In the genomic region with DNA sequence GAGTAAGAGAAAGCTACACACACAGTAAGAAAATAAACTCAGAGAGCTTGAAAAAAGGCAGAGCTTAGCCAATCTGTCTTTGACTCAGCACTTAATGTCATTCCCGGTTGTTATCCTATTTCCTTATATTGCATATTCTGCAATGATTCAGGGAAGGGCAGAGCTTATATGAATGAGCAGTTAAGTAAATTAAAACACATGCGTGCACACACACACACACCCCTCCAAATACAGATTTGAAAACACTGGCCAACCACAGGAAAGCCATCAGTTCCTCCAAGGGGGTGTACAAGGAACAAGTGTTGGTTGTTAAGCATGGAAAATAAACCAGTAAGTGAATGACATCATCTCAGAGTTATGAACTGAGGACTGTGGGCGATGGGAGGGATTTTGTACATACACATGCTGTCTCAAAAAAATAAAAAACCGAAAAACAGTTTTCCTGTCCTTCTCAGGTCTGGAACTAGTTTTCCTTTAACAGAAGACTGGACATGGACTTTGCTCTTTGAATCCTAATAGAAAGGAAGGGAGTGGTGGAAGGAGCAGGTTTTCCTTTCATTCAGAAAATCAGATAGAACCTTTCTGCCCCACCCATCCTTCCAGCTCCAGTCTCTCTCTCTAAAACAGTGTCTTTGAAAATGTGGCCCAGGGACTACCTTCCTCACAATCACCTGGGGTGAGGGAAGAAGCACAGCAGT, we compare ENCODE assay signal across 9 cellular contexts. TPM values are rescaled to one million over a fixed set of nuclear protein-coding genes. Genes with fewer than 3 reads are reported as not detected.
DNase-seq lines count a peak whose midpoint lies in the region; ATAC-seq and TF ChIP-seq lines count a peak whose summit lies in the region.
"Had no signal": no experiment of that assay in that cellular context is flagged by ENCODE, and none has a peak within 500 bp of the region (broad histone marks: within the 10 kb centered on the region; RNA-seq: fewer than 3 reads in every experiment).

No MANE protein-coding gene starts in this region.

- ATAC-seq in WTC11 (no peak), HG03135 (IDR thresholded peaks at IDR 0.05; ENCODE audit: unreplicated experiment) (no peak), HG02623 (IDR thresholded peaks at IDR 0.05; ENCODE audit: unreplicated experiment) (no peak), GM19455 (IDR thresholded peaks at IDR 0.05; ENCODE audit: unreplicated experiment) (no peak)

- CTCF ChIA-PET in WTC11 (lab: Charles Lee), result interaction anchor here (0.9 to 2.3 kb wide), 4 partner anchors 14 to 91 kb away, joined by 3 to 15 read pairs (median 4); a partner anchor contains a TSS

- H3K36me3 Mint-ChIP-seq in HFFc6 (ENCODE audit: low read depth) (peaks cover 22% of the 10 kb centered on the region; the same call in 1 of the 2 replicates), WTC11 (peaks cover 13% of the 10 kb centered on the region)

- peaks cover 34% of the 10 kb centered on the region for H3K4me1 Mint-ChIP-seq in HFFc6 (ENCODE audit: low read depth)
- H3K4me1 Mint-ChIP-seq in WTC11, result peaks cover 15% of the 10 kb centered on the region

- intact Hi-C loops in cardiac septum (cut with DNase I), result no loop called here

- H3K4me3 Mint-ChIP-seq in HFFc6, result peak overlapping the region; percentile 97
- H3K4me3 Mint-ChIP-seq in WTC11, result peak overlapping the region; percentile 99

- no peaks in the 10 kb centered on the region for H3K36me3 ChIP-seq in kidney epithelial cell (ENCODE audit: control insufficient read depth, insufficient read depth, low read length)

- no peak for TF ChIP-seq CTCF in AG10803 (conservative IDR thresholded peaks at IDR 0.05; ENCODE audit: low read length)
- no peak for TF ChIP-seq CTCF in HFFc6 (IDR thresholded peaks at IDR 0.05)
- no peak for TF ChIP-seq CTCF in WTC11 (IDR thresholded peaks at IDR 0.05)
- TF ChIP-seq CTCF in kidney epithelial cell (IDR thresholded peaks at IDR 0.05; ENCODE audit: insufficient read depth, low read length, poor library complexity, severe bottlenecking), result no peak

- H3K9me3 Mint-ChIP-seq in HFFc6, result no peaks in the 10 kb centered on the region
- H3K9me3 Mint-ChIP-seq in WTC11, result no peaks in the 10 kb centered on the region
- H3K9me3 Mint-ChIP-seq: IgD-negative memory B cell had no signal

- DNase-seq in AG10803 (ENCODE audit: low read depth) (peak; percentile 93), HFFc6 (peak; percentile 93), WTC11 (ENCODE audit: low spot score) (no peak), kidney epithelial cell (ENCODE audit: low read depth) (peak; percentile 57), cardiac septum (ENCODE audit: low spot score) (no peak)

- POLR2A ChIA-PET in WTC11 (lab: Charles Lee), result interaction anchor here (0.7 kb wide), 1 partner anchor 80 kb away, joined by 3 read pairs; no protein-coding TSS in a partner anchor

- peaks cover 20% of the 10 kb centered on the region for H3K27me3 Mint-ChIP-seq in HFFc6 (ENCODE audit: insufficient read depth)
- H3K27me3 Mint-ChIP-seq in WTC11 (ENCODE audit: low read depth), result no peaks in the 10 kb centered on the region; the same call in 1 of the 2 replicates

- H3K4me3 ChIP-seq in AG10803 (ENCODE audit: low read length) (peak overlapping the region; percentile 75), kidney epithelial cell (ENCODE audit: low read depth, low read length) (peak overlapping the region; percentile 63)

- peak overlapping the region; percentile 94 for H3K27ac Mint-ChIP-seq in HFFc6
- H3K27ac Mint-ChIP-seq in WTC11, result no peak overlapping the region

- H3K27me3 ChIP-seq in kidney epithelial cell (ENCODE audit: control insufficient read depth, insufficient read depth, low read length), result peaks cover 2% of the 10 kb centered on the region

TF ChIP-seq in WTC11, 78 proteins besides CTCF, POLR2A, EP300 and RAD21 (continues in another document):
- TF ChIP-seq, protein P1, sequence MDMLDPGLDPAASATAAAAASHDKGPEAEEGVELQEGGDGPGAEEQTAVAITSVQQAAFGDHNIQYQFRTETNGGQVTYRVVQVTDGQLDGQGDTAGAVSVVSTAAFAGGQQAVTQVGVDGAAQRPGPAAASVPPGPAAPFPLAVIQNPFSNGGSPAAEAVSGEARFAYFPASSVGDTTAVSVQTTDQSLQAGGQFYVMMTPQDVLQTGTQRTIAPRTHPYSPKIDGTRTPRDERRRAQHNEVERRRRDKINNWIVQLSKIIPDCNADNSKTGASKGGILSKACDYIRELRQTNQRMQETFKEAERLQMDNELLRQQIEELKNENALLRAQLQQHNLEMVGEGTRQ (CRISPR knock-in tag; IDR thresholded peaks at IDR 0.05), result no peak
- TF ChIP-seq, protein P2, sequence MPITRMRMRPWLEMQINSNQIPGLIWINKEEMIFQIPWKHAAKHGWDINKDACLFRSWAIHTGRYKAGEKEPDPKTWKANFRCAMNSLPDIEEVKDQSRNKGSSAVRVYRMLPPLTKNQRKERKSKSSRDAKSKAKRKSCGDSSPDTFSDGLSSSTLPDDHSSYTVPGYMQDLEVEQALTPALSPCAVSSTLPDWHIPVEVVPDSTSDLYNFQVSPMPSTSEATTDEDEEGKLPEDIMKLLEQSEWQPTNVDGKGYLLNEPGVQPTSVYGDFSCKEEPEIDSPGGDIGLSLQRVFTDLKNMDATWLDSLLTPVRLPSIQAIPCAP (CRISPR knock-in tag; IDR thresholded peaks at IDR 0.05), result no peak
- no peak for TF ChIP-seq JAZF1 (CRISPR knock-in tag; IDR thresholded peaks at IDR 0.05)
- TF ChIP-seq, protein P3, sequence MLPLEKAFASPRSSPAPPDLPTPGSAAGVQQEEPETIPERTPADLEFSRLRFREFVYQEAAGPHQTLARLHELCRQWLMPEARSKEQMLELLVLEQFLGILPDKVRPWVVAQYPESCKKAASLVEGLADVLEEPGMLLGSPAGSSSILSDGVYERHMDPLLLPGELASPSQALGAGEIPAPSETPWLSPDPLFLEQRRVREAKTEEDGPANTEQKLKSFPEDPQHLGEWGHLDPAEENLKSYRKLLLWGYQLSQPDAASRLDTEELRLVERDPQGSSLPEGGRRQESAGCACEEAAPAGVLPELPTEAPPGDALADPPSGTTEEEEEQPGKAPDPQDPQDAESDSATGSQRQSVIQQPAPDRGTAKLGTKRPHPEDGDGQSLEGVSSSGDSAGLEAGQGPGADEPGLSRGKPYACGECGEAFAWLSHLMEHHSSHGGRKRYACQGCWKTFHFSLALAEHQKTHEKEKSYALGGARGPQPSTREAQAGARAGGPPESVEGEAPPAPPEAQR (CRISPR knock-in tag; IDR thresholded peaks at IDR 0.05), result no peak
- TF ChIP-seq, protein P4, sequence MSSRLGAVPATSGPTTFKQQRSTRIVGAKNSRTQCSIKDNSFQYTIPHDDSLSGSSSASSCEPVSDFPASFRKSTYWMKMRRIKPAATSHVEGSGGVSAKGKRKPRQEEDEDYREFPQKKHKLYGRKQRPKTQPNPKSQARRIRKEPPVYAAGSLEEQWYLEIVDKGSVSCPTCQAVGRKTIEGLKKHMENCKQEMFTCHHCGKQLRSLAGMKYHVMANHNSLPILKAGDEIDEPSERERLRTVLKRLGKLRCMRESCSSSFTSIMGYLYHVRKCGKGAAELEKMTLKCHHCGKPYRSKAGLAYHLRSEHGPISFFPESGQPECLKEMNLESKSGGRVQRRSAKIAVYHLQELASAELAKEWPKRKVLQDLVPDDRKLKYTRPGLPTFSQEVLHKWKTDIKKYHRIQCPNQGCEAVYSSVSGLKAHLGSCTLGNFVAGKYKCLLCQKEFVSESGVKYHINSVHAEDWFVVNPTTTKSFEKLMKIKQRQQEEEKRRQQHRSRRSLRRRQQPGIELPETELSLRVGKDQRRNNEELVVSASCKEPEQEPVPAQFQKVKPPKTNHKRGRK (CRISPR knock-in tag; IDR thresholded peaks at IDR 0.05; ENCODE audit: borderline replicate concordance), result no peak
- TF ChIP-seq ELF4 (CRISPR knock-in tag; IDR thresholded peaks at IDR 0.05; ENCODE audit: low read depth), result no peak
- TF ChIP-seq, protein P5, sequence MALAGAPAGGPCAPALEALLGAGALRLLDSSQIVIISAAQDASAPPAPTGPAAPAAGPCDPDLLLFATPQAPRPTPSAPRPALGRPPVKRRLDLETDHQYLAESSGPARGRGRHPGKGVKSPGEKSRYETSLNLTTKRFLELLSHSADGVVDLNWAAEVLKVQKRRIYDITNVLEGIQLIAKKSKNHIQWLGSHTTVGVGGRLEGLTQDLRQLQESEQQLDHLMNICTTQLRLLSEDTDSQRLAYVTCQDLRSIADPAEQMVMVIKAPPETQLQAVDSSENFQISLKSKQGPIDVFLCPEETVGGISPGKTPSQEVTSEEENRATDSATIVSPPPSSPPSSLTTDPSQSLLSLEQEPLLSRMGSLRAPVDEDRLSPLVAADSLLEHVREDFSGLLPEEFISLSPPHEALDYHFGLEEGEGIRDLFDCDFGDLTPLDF (CRISPR knock-in tag; IDR thresholded peaks at IDR 0.05), result no peak
- TF ChIP-seq, protein P6, sequence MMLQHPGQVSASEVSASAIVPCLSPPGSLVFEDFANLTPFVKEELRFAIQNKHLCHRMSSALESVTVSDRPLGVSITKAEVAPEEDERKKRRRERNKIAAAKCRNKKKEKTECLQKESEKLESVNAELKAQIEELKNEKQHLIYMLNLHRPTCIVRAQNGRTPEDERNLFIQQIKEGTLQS (CRISPR knock-in tag; conservative IDR thresholded peaks at IDR 0.05), result no peak

RNA-seq across cellular contexts. Expression of a gene that starts 1.0 kb away (rescaled TPM):
- total RNA-seq in HFFc6 (2021; fragmentation: NEBNext Ultra II Directional; extraction: Animal tissue kit (Norgen Biotek cat#: 25700)), result 10 to 100 TPM; 13.9 to 33.3 (median 29.0) TPM
- total RNA-seq in WTC11 (2021) (30.8 to 33.3 TPM (median 33.3 TPM) in 3 replicates), kidney epithelial cell (8.0 and 9.4 TPM in 2 replicates), cardiac septum (0.16 TPM)

RNA-seq across cellular contexts. Expression of a gene that starts 8.1 kb away (rescaled TPM):
- total RNA-seq in HFFc6 (2021; fragmentation: NEBNext Ultra II Directional; extraction: Animal tissue kit (Norgen Biotek cat#: 25700)), result not detected
- total RNA-seq in WTC11 (2021) (0.09 to 0.20 TPM (median 0.11 TPM) in 3 replicates), kidney epithelial cell (not detected in 2 replicates), cardiac septum (not detected)

RNA-seq across cellular contexts. Expression of a gene that starts 20.2 kb away (rescaled TPM):
- 10 to 100 TPM; 73.9 to 83.9 (median 76.7) TPM for total RNA-seq in HFFc6 (2021; fragmentation: NEBNext Ultra II Directional; extraction: Animal tissue kit (Norgen Biotek cat#: 25700))
- 81.6 to 98.1 TPM (median 92.8 TPM) in 3 replicates for total RNA-seq in WTC11 (2021)
- total RNA-seq in kidney epithelial cell, result 83.8 and 115 TPM in 2 replicates
- total RNA-seq in cardiac septum, result 91.4 TPM

RNA-seq across cellular contexts. Expression of a gene that starts 29.9 kb away (rescaled TPM):
- total RNA-seq in HFFc6 (2021; fragmentation: NEBNext Ultra II Directional; extraction: Animal tissue kit (Norgen Biotek cat#: 25700)), result 10 to 100 TPM; 25.0 to 35.8 (median 32.7) TPM
- total RNA-seq in WTC11 (2021) (37.1 to 50.1 TPM (median 38.2 TPM) in 3 replicates), kidney epithelial cell (19.1 and 21.8 TPM in 2 replicates), cardiac septum (15.5 TPM)

RNA-seq across cellular contexts. Expression of a gene that starts 47.8 kb away (rescaled TPM):
- total RNA-seq in HFFc6 (2021; fragmentation: NEBNext Ultra II Directional; extraction: Animal tissue kit (Norgen Biotek cat#: 25700)), result not detected
- total RNA-seq in WTC11 (2021), result 1.1 to 1.3 TPM (median 1.2 TPM) in 3 replicates
- not detected in 2 replicates for total RNA-seq in kidney epithelial cell
- total RNA-seq in cardiac septum, result 0.43 TPM

Comparison
In these comparisons a context has a peak if more than half of its experiments do, and no peak if none do; other contexts are left out.
1. DNase-seq: peak in AG10803 (single experiment), HFFc6 (single experiment) and kidney epithelial cell (single experiment); none in WTC11 (single experiment) and cardiac septum (single experiment).